ENCODE assay signal across 30 cellular contexts in genomic region chr3:194405756-194406155, GRCh38. TPM values are rescaled to one million over a fixed set of nuclear protein-coding genes. Genes with fewer than 3 reads are reported as not detected.
"Had no signal": no experiment of that assay in that cellular context is flagged by ENCODE, and none has a peak within 500 bp of the region (broad histone marks: within the 10 kb centered on the region; RNA-seq: fewer than 3 reads in every experiment).

No MANE protein-coding gene starts in this region.

- H3K9me3 ChIP-seq: left lung, ovary, psoas muscle, right atrium auricular region, transverse colon, uterus had no signal

- FAIRE-seq: endothelial cell of umbilical vein, TTC549 had no signal

- H3K4me3 ChIP-seq: hepatocyte, left lung, lung, ovary, psoas muscle, right atrium auricular region, transverse colon, uterus had no signal

- ATAC-seq: esophagus mucosa; naive thymus-derived CD8-positive, alpha-beta T cell; psoas muscle; SK-N-SH treated with all-trans-retinoic acid at 6 μM for 48 hours; stimulated activated naive CD8-positive, alpha-beta T cell treated with anti-CD3 and anti-CD28 coated beads, Interleukin-15, amount 100 ng/mL, for 72 hours had no signal

- H3K27ac Mint-ChIP-seq: activated naive CD8-positive, alpha-beta T cell treated with anti-CD3 and anti-CD28 coated beads for 36 hours; activated T-helper 1 cell treated with anti-CD3 and anti-CD28 coated beads, Interleukin-12 subunit alpha, Interleukin-12 subunit beta, Interleukin-2, Interleukin-4 antibody, amounts not matched to agents 30 ng/mL and 10 ng/mL and 1 ng/mL, durations not matched to agents 14 hours and 24 hours and 36 hours; immature natural killer cell; stimulated activated naive CD8-positive, alpha-beta T cell treated with anti-CD3 and anti-CD28 coated beads, Interleukin-15, amount 100 ng/mL, for 72 hours; T-helper 2 cell treated with Interferon-gamma antibody and Interleukin-4, amounts not matched to agents 5 μg/mL and 100 μg/mL, for 36 hours had no signal

- DNase-seq: activated CD4-positive, alpha-beta T cell treated with anti-CD3 and anti-CD28 coated beads, Interleukin-2, amount 50 U/mL, for 4 hours; activated CD8-positive, alpha-beta memory T cell treated with anti-CD3 and anti-CD28 coated beads, Interleukin-2, amount 50 U/mL, for 48 hours; activated naive CD8-positive, alpha-beta T cell treated with anti-CD3 and anti-CD28 coated beads for 36 hours; amniotic stem cell; effector CD8-positive, alpha-beta T cell; foreskin melanocyte; glutamatergic neuron; immature natural killer cell; kidney glomerular epithelial cell; left lung; naive thymus-derived CD8-positive, alpha-beta T cell; ovary; psoas muscle; stimulated activated CD4-positive, alpha-beta T cell treated with anti-CD3 and anti-CD28 coated beads, Interleukin-1b, Interleukin-23, amount 100 ng/mL, for 48 hours; stimulated activated naive CD8-positive, alpha-beta T cell treated with anti-CD3 and anti-CD28 coated beads, Interleukin-15, amount 100 ng/mL, for 72 hours; transverse colon; uterus had no signal

- H3K27me3 Mint-ChIP-seq: activated naive CD8-positive, alpha-beta T cell treated with anti-CD3 and anti-CD28 coated beads for 36 hours; brain; naive thymus-derived CD8-positive, alpha-beta T cell; stimulated activated naive CD8-positive, alpha-beta T cell treated with anti-CD3 and anti-CD28 coated beads, Interleukin-15, amount 100 ng/mL, for 72 hours had no signal

- H3K27ac ChIP-seq: hepatocyte, left lung, ovary, psoas muscle, right atrium auricular region, transverse colon, uterus had no signal

- H3K4me3 Mint-ChIP-seq: activated naive CD8-positive, alpha-beta T cell treated with anti-CD3 and anti-CD28 coated beads for 36 hours; activated T-helper 1 cell treated with anti-CD3 and anti-CD28 coated beads, Interleukin-12 subunit alpha, Interleukin-12 subunit beta, Interleukin-2, Interleukin-4 antibody, amounts not matched to agents 30 ng/mL and 10 ng/mL and 1 ng/mL, durations not matched to agents 14 hours and 24 hours and 36 hours; brain; immature natural killer cell; naive thymus-derived CD8-positive, alpha-beta T cell; stimulated activated naive CD8-positive, alpha-beta T cell treated with anti-CD3 and anti-CD28 coated beads, Interleukin-15, amount 100 ng/mL, for 72 hours; T-helper 2 cell treated with Interferon-gamma antibody and Interleukin-4, amounts not matched to agents 5 μg/mL and 100 μg/mL, for 36 hours had no signal

- H3K4me1 Mint-ChIP-seq: stimulated activated naive CD8-positive, alpha-beta T cell treated with anti-CD3 and anti-CD28 coated beads, Interleukin-15, amount 100 ng/mL, for 72 hours had no signal

- H3K9me3 Mint-ChIP-seq: activated naive CD8-positive, alpha-beta T cell treated with anti-CD3 and anti-CD28 coated beads for 36 hours; activated T-helper 1 cell treated with anti-CD3 and anti-CD28 coated beads, Interleukin-12 subunit alpha, Interleukin-12 subunit beta, Interleukin-2, Interleukin-4 antibody, amounts not matched to agents 30 ng/mL and 10 ng/mL and 1 ng/mL, durations not matched to agents 14 hours and 24 hours and 36 hours; brain; immature natural killer cell; naive thymus-derived CD8-positive, alpha-beta T cell; stimulated activated naive CD8-positive, alpha-beta T cell treated with anti-CD3 and anti-CD28 coated beads, Interleukin-15, amount 100 ng/mL, for 72 hours; T-helper 2 cell treated with Interferon-gamma antibody and Interleukin-4, amounts not matched to agents 5 μg/mL and 100 μg/mL, for 36 hours had no signal

- H3K36me3 ChIP-seq: ovary, transverse colon, uterus had no signal

RNA-seq across cellular contexts. Expression of gene GP5, which starts 6.7 kb away (rescaled TPM):
- total RNA-seq: chondrocyte, psoas muscle, transverse colon had no signal

RNA-seq across cellular contexts. Expression of gene LRRC15, which starts 36.2 kb away (rescaled TPM):
- total RNA-seq: activated CD8-positive, alpha-beta memory T cell treated with anti-CD3 and anti-CD28 coated beads for 36 hours; activated naive CD8-positive, alpha-beta T cell treated with anti-CD3 and anti-CD28 coated beads for 36 hours; activated T-helper 1 cell treated with anti-CD3 and anti-CD28 coated beads, Interleukin-12 subunit alpha, Interleukin-12 subunit beta, Interleukin-2, Interleukin-4 antibody, amounts not matched to agents 30 ng/mL and 10 ng/mL and 1 ng/mL, durations not matched to agents 14 hours and 24 hours and 36 hours; endothelial cell of umbilical vein; hepatocyte; naive thymus-derived CD8-positive, alpha-beta T cell had no signal

RNA-seq across cellular contexts. Expression of gene CPN2, which starts 54.6 kb away (rescaled TPM):
- total RNA-seq: activated CD8-positive, alpha-beta memory T cell treated with anti-CD3 and anti-CD28 coated beads for 36 hours; activated naive CD8-positive, alpha-beta T cell treated with anti-CD3 and anti-CD28 coated beads for 36 hours; activated T-helper 1 cell treated with anti-CD3 and anti-CD28 coated beads, Interleukin-12 subunit alpha, Interleukin-12 subunit beta, Interleukin-2, Interleukin-4 antibody, amounts not matched to agents 30 ng/mL and 10 ng/mL and 1 ng/mL, durations not matched to agents 14 hours and 24 hours and 36 hours; chondrocyte; endothelial cell of umbilical vein; esophagus mucosa; left lung; lung; naive thymus-derived CD8-positive, alpha-beta T cell; right atrium auricular region; skeletal muscle tissue had no signal
